23 cellular contexts compared by ENCODE assay signal in the genomic region with DNA sequence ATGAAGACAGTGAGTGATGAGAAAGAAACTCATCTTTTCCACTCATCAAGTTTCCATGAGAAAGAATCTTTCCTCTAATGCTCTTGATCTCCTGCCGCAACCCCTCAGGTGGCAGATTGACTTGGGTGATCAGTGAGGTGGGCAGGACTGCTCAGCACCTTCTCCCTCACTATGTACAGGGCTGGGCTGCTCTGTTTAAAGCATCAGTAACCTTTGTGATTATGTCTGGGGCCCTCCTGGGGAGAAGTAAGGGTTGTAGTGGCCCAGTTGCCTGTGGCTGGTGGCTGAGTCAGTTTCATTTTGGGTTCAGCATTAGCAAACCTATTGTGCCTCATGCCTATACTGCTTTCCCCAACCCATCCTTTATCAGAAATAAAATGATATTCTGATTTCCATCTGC.
DNase-seq lines count a peak whose midpoint lies in the region; ATAC-seq lines count a peak whose summit lies in the region.
"Had no signal": no experiment of that assay in that cellular context is flagged by ENCODE, and none has a peak within 500 bp of the region (broad histone marks: within the 10 kb centered on the region; RNA-seq: fewer than 3 reads in every experiment).

No MANE protein-coding gene starts in this region.

- H3K27me3 Mint-ChIP-seq in activated CD8-positive, alpha-beta memory T cell treated with anti-CD3 and anti-CD28 coated beads, Interleukin-2, amount 10 ng/mL, durations not matched to agents 7 days and 5 days, result no peaks in the 10 kb centered on the region
- H3K27me3 Mint-ChIP-seq in activated T-cell treated with anti-CD3 and anti-CD28 coated beads, Interleukin-2, amount 50 U/mL, for 4 hours (ENCODE audit: low read depth), result no peaks in the 10 kb centered on the region
- H3K27me3 Mint-ChIP-seq in T-helper 2 cell treated with Interferon-gamma antibody and Interleukin-4, amounts not matched to agents 5 μg/mL and 100 μg/mL, for 36 hours (ENCODE audit: low read depth), result no peaks in the 10 kb centered on the region
- H3K27me3 Mint-ChIP-seq: activated naive CD4-positive, alpha-beta T cell treated with anti-CD3 and anti-CD28 coated beads, Interleukin-2, amount 50 U/mL, for 24 hours had no signal

- H3K36me3 Mint-ChIP-seq in activated CD8-positive, alpha-beta memory T cell treated with anti-CD3 and anti-CD28 coated beads, Interleukin-2, amount 10 ng/mL, durations not matched to agents 7 days and 5 days, result no peaks in the 10 kb centered on the region
- no peaks in the 10 kb centered on the region for H3K36me3 Mint-ChIP-seq in activated T-cell treated with anti-CD3 and anti-CD28 coated beads, Interleukin-2, amount 50 U/mL, for 4 hours (ENCODE audit: insufficient read depth)
- no peaks in the 10 kb centered on the region for H3K36me3 Mint-ChIP-seq in T-helper 2 cell treated with Interferon-gamma antibody and Interleukin-4, amounts not matched to agents 5 μg/mL and 100 μg/mL, for 36 hours (ENCODE audit: low read depth)
- H3K36me3 Mint-ChIP-seq: activated naive CD4-positive, alpha-beta T cell treated with anti-CD3 and anti-CD28 coated beads, Interleukin-2, amount 50 U/mL, for 24 hours; natural killer cell; WTC11 had no signal

- no peak overlapping the region for H3K4me3 Mint-ChIP-seq in activated CD8-positive, alpha-beta memory T cell treated with anti-CD3 and anti-CD28 coated beads, Interleukin-2, amount 10 ng/mL, durations not matched to agents 7 days and 5 days
- H3K4me3 Mint-ChIP-seq in activated T-cell treated with anti-CD3 and anti-CD28 coated beads, Interleukin-2, amount 50 U/mL, for 4 hours, result no peak overlapping the region
- H3K4me3 Mint-ChIP-seq in T-helper 2 cell treated with Interferon-gamma antibody and Interleukin-4, amounts not matched to agents 5 μg/mL and 100 μg/mL, for 36 hours, result no peak overlapping the region
- H3K4me3 Mint-ChIP-seq: activated naive CD4-positive, alpha-beta T cell treated with anti-CD3 and anti-CD28 coated beads, Interleukin-2, amount 50 U/mL, for 24 hours; endodermal cell; natural killer cell; WTC11 had no signal

- H3K4me1 Mint-ChIP-seq in activated CD8-positive, alpha-beta memory T cell treated with anti-CD3 and anti-CD28 coated beads, Interleukin-2, amount 10 ng/mL, durations not matched to agents 7 days and 5 days, result no peaks in the 10 kb centered on the region
- H3K4me1 Mint-ChIP-seq in activated T-cell treated with anti-CD3 and anti-CD28 coated beads, Interleukin-2, amount 50 U/mL, for 4 hours (ENCODE audit: low read depth), result peaks cover 2% of the 10 kb centered on the region
- H3K4me1 Mint-ChIP-seq in T-helper 2 cell treated with Interferon-gamma antibody and Interleukin-4, amounts not matched to agents 5 μg/mL and 100 μg/mL, for 36 hours (ENCODE audit: low read depth), result no peaks in the 10 kb centered on the region
- H3K4me1 Mint-ChIP-seq: endodermal cell, natural killer cell had no signal

- H3K27ac Mint-ChIP-seq in activated CD8-positive, alpha-beta memory T cell treated with anti-CD3 and anti-CD28 coated beads, Interleukin-2, amount 10 ng/mL, durations not matched to agents 7 days and 5 days, result no peak overlapping the region
- H3K27ac Mint-ChIP-seq in T-helper 2 cell treated with Interferon-gamma antibody and Interleukin-4, amounts not matched to agents 5 μg/mL and 100 μg/mL, for 36 hours, result no peak overlapping the region
- H3K27ac Mint-ChIP-seq: activated naive CD4-positive, alpha-beta T cell treated with anti-CD3 and anti-CD28 coated beads, Interleukin-2, amount 50 U/mL, for 24 hours; endodermal cell; natural killer cell; WTC11 had no signal

- peak; percentile 53 for DNase-seq in activated CD8-positive, alpha-beta memory T cell treated with anti-CD3 and anti-CD28 coated beads for 24 hours
- DNase-seq in activated CD8-positive, alpha-beta memory T cell treated with anti-CD3 and anti-CD28 coated beads, Interleukin-2, amount 10 ng/mL, durations not matched to agents 7 days and 5 days, result no peak
- no peak for DNase-seq in activated T-cell treated with anti-CD3 and anti-CD28 coated beads, Interleukin-2, amount 50 U/mL, for 4 hours
- peak; percentile 1 to 20 (median 15) for DNase-seq in stimulated activated CD4-positive, alpha-beta T cell treated with anti-CD3 and anti-CD28 coated beads, Interleukin-12 subunit alpha, Interleukin-12 subunit beta, amount 100 ng/mL, for 48 hours (ENCODE audit: low read depth in 2 of 3, low spot score in 1 of 3)
- DNase-seq in stimulated activated CD4-positive, alpha-beta T cell treated with anti-CD3 and anti-CD28 coated beads, TNF-alpha, amount 100 ng/mL, for 48 hours (ENCODE audit: low read depth in 3 of 3), result peak in 2 of 3 donors; percentile 8 to 15
- DNase-seq in NCI-H1694 (lab: John Stamatoyannopoulos, UW) (no peak), putamen (ENCODE audit: low spot score) (no peak)
- no peak for DNase-seq in T-helper 2 cell treated with Interferon-gamma antibody and Interleukin-4, amounts not matched to agents 5 μg/mL and 100 μg/mL, for 36 hours (ENCODE audit: low spot score)
- DNase-seq: ACHN, endodermal cell, foreskin keratinocyte, heart right ventricle, Karpas-422, natural killer cell, NCI-H1436, NCI-H2107, NCI-H748 treated with DMSO at 0.1 percent for 48 hours, retina, SJCRH30, upper lobe of right lung had no signal

- ATAC-seq in activated CD8-positive, alpha-beta memory T cell treated with anti-CD3 and anti-CD28 coated beads, Interleukin-2, amount 10 ng/mL, durations not matched to agents 7 days and 5 days, result no peak
- peak; percentile 91 to 92 for ATAC-seq in activated T-cell treated with anti-CD3 and anti-CD28 coated beads, Interleukin-2, amount 50 U/mL, for 4 hours
- ATAC-seq: foreskin keratinocyte, heart right ventricle, HepG2, natural killer cell, upper lobe of right lung, WTC11 had no signal

- peaks cover 5% of the 10 kb centered on the region for H3K9me3 Mint-ChIP-seq in activated CD8-positive, alpha-beta memory T cell treated with anti-CD3 and anti-CD28 coated beads, Interleukin-2, amount 10 ng/mL, durations not matched to agents 7 days and 5 days (ENCODE audit: low read depth)
- H3K9me3 Mint-ChIP-seq in activated T-cell treated with anti-CD3 and anti-CD28 coated beads, Interleukin-2, amount 50 U/mL, for 4 hours, result no peaks in the 10 kb centered on the region
- no peaks in the 10 kb centered on the region for H3K9me3 Mint-ChIP-seq in T-helper 2 cell treated with Interferon-gamma antibody and Interleukin-4, amounts not matched to agents 5 μg/mL and 100 μg/mL, for 36 hours
- H3K9me3 Mint-ChIP-seq: activated naive CD4-positive, alpha-beta T cell treated with anti-CD3 and anti-CD28 coated beads, Interleukin-2, amount 50 U/mL, for 24 hours; endodermal cell had no signal

- CTCF ChIA-PET in activated CD8-positive, alpha-beta memory T cell treated with anti-CD3 and anti-CD28 coated beads, Interleukin-2, amount 10 ng/mL, durations not matched to agents 7 days and 5 days (lab: Charles Lee), result no interaction called here

Comparison
In these comparisons a context has a peak if more than half of its experiments do, and no peak if none do; other contexts are left out.
1. DNase-seq: peak in activated CD8-positive, alpha-beta memory T cell treated with anti-CD3 and anti-CD28 coated beads for 24 hours (single experiment), stimulated activated CD4-positive, alpha-beta T cell treated with anti-CD3 and anti-CD28 coated beads, Interleukin-12 subunit alpha, Interleukin-12 subunit beta, amount 100 ng/mL, for 48 hours (3 of 3) and stimulated activated CD4-positive, alpha-beta T cell treated with anti-CD3 and anti-CD28 coated beads, TNF-alpha, amount 100 ng/mL, for 48 hours (2 of 3); none in activated CD8-positive, alpha-beta memory T cell treated with anti-CD3 and anti-CD28 coated beads, Interleukin-2, amount 10 ng/mL, durations not matched to agents 7 days and 5 days (single experiment), activated T-cell treated with anti-CD3 and anti-CD28 coated beads, Interleukin-2, amount 50 U/mL, for 4 hours (single experiment), NCI-H1694 (single experiment), putamen (single experiment) and T-helper 2 cell treated with Interferon-gamma antibody and Interleukin-4, amounts not matched to agents 5 μg/mL and 100 μg/mL, for 36 hours (single experiment).